ENCODE assay signal across 24 cellular contexts in genomic region chr5:151159649-151160373, GRCh38. TPM values are rescaled to one million over a fixed set of nuclear protein-coding genes. Genes with fewer than 3 reads are reported as not detected.
DNase-seq lines count a peak whose midpoint lies in the region; ATAC-seq and TF ChIP-seq lines count a peak whose summit lies in the region.
"Had no signal": no experiment of that assay in that cellular context is flagged by ENCODE, and none has a peak within 500 bp of the region (broad histone marks: within the 10 kb centered on the region; RNA-seq: fewer than 3 reads in every experiment).

No MANE protein-coding gene starts in this region.

- peaks cover 27% of the 10 kb centered on the region for H3K4me1 Mint-ChIP-seq in T-helper 2 cell treated with Interferon-gamma antibody and Interleukin-4, amounts not matched to agents 5 μg/mL and 100 μg/mL, for 36 hours (ENCODE audit: low read depth)
- H3K4me1 Mint-ChIP-seq in T-cell (peaks cover 40 to 60% (median 48%) of the 10 kb centered on the region in 3 donors), natural killer cell (peaks cover 41 to 43% of the 10 kb centered on the region in 2 donors)

- H3K36me3 ChIP-seq in heart left ventricle = no peaks in the 10 kb centered on the region
- H3K36me3 ChIP-seq: adrenal gland; BLaER1 treated with 17β-estradiol and CSF1 and Interleukin-3, amounts not matched to agents 10 nM and 100 nM; upper lobe of left lung had no signal

- ATAC-seq in GM18867 (IDR thresholded peaks at IDR 0.05; ENCODE audit: unreplicated experiment) (peak; percentile 31), T-cell (replicated peaks in 1 of 4) (no peak), natural killer cell (no peak), heart left ventricle (no peak)

- intact Hi-C loops in natural killer cell (cut with micrococcal nuclease) (loop anchor here (5.0 to 10.0 kb wide), 2 partner anchors 55 to 77 kb away; no protein-coding TSS in a partner anchor), heart left ventricle (cut with DNase I) (loop anchor here in 7 of 10 donors (5.0 to 10.0 kb wide), 6 partner anchors 65 to 375 kb away; partner anchors contain the start of gene CCDC69 (in 1 of the 7))

- H3K9me3 ChIP-seq in heart left ventricle = no peaks in the 10 kb centered on the region
- H3K9me3 ChIP-seq: adrenal gland; BLaER1 treated with 17β-estradiol and CSF1 and Interleukin-3, amounts not matched to agents 10 nM and 100 nM; upper lobe of left lung had no signal

- no peaks in the 10 kb centered on the region for H3K27me3 ChIP-seq in heart left ventricle
- H3K27me3 ChIP-seq: adrenal gland; BLaER1 treated with 17β-estradiol and CSF1 and Interleukin-3, amounts not matched to agents 10 nM and 100 nM; hepatocyte; upper lobe of left lung had no signal

- CTCF ChIA-PET in T-cell (lab: Charles Lee) = no interaction called here

- peaks cover 6 to 39% (median 32%) of the 10 kb centered on the region in 12 donors for H3K4me1 ChIP-seq in heart left ventricle

- peaks cover 3% of the 10 kb centered on the region for H3K27me3 Mint-ChIP-seq in T-helper 2 cell treated with Interferon-gamma antibody and Interleukin-4, amounts not matched to agents 5 μg/mL and 100 μg/mL, for 36 hours (ENCODE audit: low read depth)
- H3K27me3 Mint-ChIP-seq in T-cell = no peaks in the 10 kb centered on the region
- no peaks in the 10 kb centered on the region for H3K27me3 Mint-ChIP-seq in natural killer cell (ENCODE audit: low read depth in 2 of 2)

- no peaks in the 10 kb centered on the region for H3K9me3 Mint-ChIP-seq in T-helper 2 cell treated with Interferon-gamma antibody and Interleukin-4, amounts not matched to agents 5 μg/mL and 100 μg/mL, for 36 hours
- H3K9me3 Mint-ChIP-seq in T-cell = no peaks in the 10 kb centered on the region
- no peaks in the 10 kb centered on the region for H3K9me3 Mint-ChIP-seq in natural killer cell
- H3K9me3 Mint-ChIP-seq: H9, mesothelial cell of epicardium had no signal

- H3K27ac Mint-ChIP-seq in T-helper 2 cell treated with Interferon-gamma antibody and Interleukin-4, amounts not matched to agents 5 μg/mL and 100 μg/mL, for 36 hours = no peak overlapping the region
- H3K27ac Mint-ChIP-seq in T-cell (peak overlapping the region; percentile 35 to 63), natural killer cell (peak overlapping the region in 1 of 2 donors; percentile 95)
- H3K27ac Mint-ChIP-seq: H9, mesothelial cell of epicardium had no signal

- TF ChIP-seq CTCF in natural killer cell (IDR thresholded peaks at IDR 0.05) (no peak), heart left ventricle (IDR thresholded peaks at IDR 0.05) (no peak)

- peaks cover 19% of the 10 kb centered on the region for H3K36me3 Mint-ChIP-seq in T-helper 2 cell treated with Interferon-gamma antibody and Interleukin-4, amounts not matched to agents 5 μg/mL and 100 μg/mL, for 36 hours (ENCODE audit: low read depth)
- H3K36me3 Mint-ChIP-seq in T-cell (no peaks in the 10 kb centered on the region), natural killer cell (no peaks in the 10 kb centered on the region)
- H3K36me3 Mint-ChIP-seq: mesothelial cell of epicardium had no signal

- H3K4me3 Mint-ChIP-seq in T-helper 2 cell treated with Interferon-gamma antibody and Interleukin-4, amounts not matched to agents 5 μg/mL and 100 μg/mL, for 36 hours = peak overlapping the region; percentile 52
- peak overlapping the region in 2 of 3 donors; percentile 64 to 96 for H3K4me3 Mint-ChIP-seq in T-cell
- peak overlapping the region; percentile 70 for H3K4me3 Mint-ChIP-seq in natural killer cell
- H3K4me3 Mint-ChIP-seq: mesothelial cell of epicardium had no signal

- H3K4me3 ChIP-seq in heart left ventricle = no peak overlapping the region
- H3K4me3 ChIP-seq: adrenal gland; BLaER1 treated with 17β-estradiol and CSF1 and Interleukin-3, amounts not matched to agents 10 nM and 100 nM; hepatocyte; upper lobe of left lung had no signal

- H3K27ac ChIP-seq in heart left ventricle = no peak overlapping the region
- H3K27ac ChIP-seq: adrenal gland; BLaER1 treated with 17β-estradiol and CSF1 and Interleukin-3, amounts not matched to agents 10 nM and 100 nM; hepatocyte; upper lobe of left lung had no signal

- TF ChIP-seq POLR2A in heart left ventricle (IDR thresholded peaks at IDR 0.05) = no peak

- POLR2A ChIA-PET in T-cell (lab: Charles Lee) = no interaction called here

- no peak for DNase-seq in T-helper 2 cell treated with Interferon-gamma antibody and Interleukin-4, amounts not matched to agents 5 μg/mL and 100 μg/mL, for 36 hours (ENCODE audit: low spot score)
- no peak for DNase-seq in T-helper 2 cell
- no peak for DNase-seq in T-cell
- DNase-seq in natural killer cell = no peak
- DNase-seq in stimulated activated CD4-positive, alpha-beta T cell treated with anti-CD3 and anti-CD28 coated beads, Interleukin-12 subunit alpha, Interleukin-12 subunit beta, amount 100 ng/mL, for 4 hours = no peak
- no peak for DNase-seq in heart left ventricle
- DNase-seq in NCI-H82 (lab: John Stamatoyannopoulos, UW) = no peak
- DNase-seq: 8988T; adrenal gland; caudate nucleus; effector memory CD4-positive, alpha-beta T cell; H9; kidney; MM.1S; NCI-H2029; NCI-H510A treated with DMSO at 0.1 percent for 48 hours; OCI-M1; small intestine; T1000; upper lobe of left lung had no signal

- WGBS in heart left ventricle, 4 donors = 92 to 95% (median 94%) methylated on average over 9 of the region's 9 CpGs

RNA-seq across cellular contexts. Expression of gene ANXA6, which starts 2.2 kb away (rescaled TPM):
- 100 to 1,000 TPM; 266 to 395 (median 345) TPM for total RNA-seq in T-cell
- total RNA-seq in natural killer cell = 100 to 1,000 TPM; 504 to 629 (median 535) TPM
- 100 to 1,000 TPM; 179 to 287 (median 220) TPM for total RNA-seq in heart left ventricle
- 100 to 1,000 TPM; 171 to 202 TPM for polyA plus RNA-seq in heart left ventricle
